ENCODE assay signal across 8 cellular contexts in the genomic region with DNA sequence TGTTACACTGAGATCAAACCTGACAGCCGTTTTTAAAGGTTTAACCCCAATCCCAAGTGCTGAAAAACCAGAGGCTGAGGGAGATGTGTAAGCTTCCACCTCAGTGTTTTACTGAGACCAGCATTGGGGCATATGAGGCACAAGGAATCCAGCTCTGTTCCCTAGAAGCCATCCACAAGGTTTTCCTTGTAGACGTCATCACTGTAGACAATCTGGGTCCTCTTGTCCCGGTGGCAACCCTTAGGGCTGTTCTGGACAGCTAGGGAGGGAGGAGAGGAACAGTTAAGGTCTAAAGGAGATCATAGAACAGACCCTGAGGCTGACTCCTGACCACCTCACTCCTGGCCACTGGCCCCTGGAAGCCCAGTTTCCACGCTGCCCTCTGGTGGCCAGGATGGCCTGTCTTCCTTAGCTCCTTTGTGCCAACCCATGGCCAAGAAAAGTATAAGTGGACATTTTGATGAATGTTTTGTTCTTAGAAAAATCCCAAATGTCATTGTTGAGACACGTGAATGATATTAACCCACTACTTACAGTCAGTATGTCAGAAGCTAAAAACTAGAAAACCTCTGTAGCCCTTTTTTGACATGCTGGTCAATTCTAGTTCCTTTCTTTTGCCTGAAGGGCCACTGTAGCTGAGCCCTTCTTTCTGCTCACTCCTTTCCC. TPM values are rescaled to one million over a fixed set of nuclear protein-coding genes. Genes with fewer than 3 reads are reported as not detected.
DNase-seq lines count a peak whose midpoint lies in the region; ATAC-seq and TF ChIP-seq lines count a peak whose summit lies in the region.

No MANE protein-coding gene starts in this region.

- peak; percentile 75 for DNase-seq in activated effector memory CD4-positive, alpha-beta T cell treated with anti-CD3 and anti-CD28 coated beads, Interleukin-2, amount 50 U/mL, for 16 hours
- DNase-seq in activated effector memory CD4-positive, alpha-beta T cell treated with Interleukin-2 at 50 U/mL for 16 hours: no peak
- DNase-seq in NCI-H2227 treated with DMSO at 0.1 percent for 48 hours (lab: John Stamatoyannopoulos, UW): peak; percentile 26
- peak in 1 of 2 donors; percentile 48 for DNase-seq in activated naive CD4-positive, alpha-beta T cell treated with anti-CD3 and anti-CD28 coated beads, Interleukin-2, amount 50 U/mL, for 72 hours (ENCODE audit: low spot score in 2 of 2)
- peak in 4 of 5 donors; percentile 49 to 73 (median 61) for DNase-seq in heart left ventricle
- DNase-seq in pulmonary artery endothelial cell (ENCODE audit: low read depth, low spot score): peak; percentile 13
- no peak for DNase-seq in T-helper 9 cell

- intact Hi-C loops in heart left ventricle (cut with DNase I): loop anchor here (1.0 to 10.0 kb wide), 8 partner anchors 47 to 407 kb away; partner anchors contain the start of genes LY6G5C (in 9 of the 10), ZBTB12 (in 5 of the 10), ATP6V1G2 (in 3 of the 10) and DDX39B (in 3 of the 10)

- no peak overlapping the region for H3K4me3 ChIP-seq in heart left ventricle

- peak; percentile 55 to 79 (median 70) for TF ChIP-seq CTCF in heart left ventricle (IDR thresholded peaks at IDR 0.05)

- H3K27ac ChIP-seq in heart left ventricle: peak overlapping the region in 2 of 12 donors; percentile 19 to 21

- peaks cover 0 to 3% (median 0%) of the 10 kb centered on the region in 12 donors for H3K4me1 ChIP-seq in heart left ventricle

- H3K9me3 Mint-ChIP-seq in activated naive CD4-positive, alpha-beta T cell treated with anti-CD3 and anti-CD28 coated beads, Interleukin-2, amount 50 U/mL, for 72 hours: no peaks in the 10 kb centered on the region

- WGBS in heart left ventricle, 4 donors: 50 to 67% (median 58%) methylated on average over 5 of the region's 5 CpGs

- TF ChIP-seq POLR2A in heart left ventricle (IDR thresholded peaks at IDR 0.05): no peak

- ATAC-seq in activated naive CD4-positive, alpha-beta T cell treated with anti-CD3 and anti-CD28 coated beads, Interleukin-2, amount 50 U/mL, for 72 hours: peak; percentile 75 to 82
- peak in 3 of 4 donors; percentile 40 to 68 (median 66) for ATAC-seq in heart left ventricle
- no peak for ATAC-seq in HG03460 (IDR thresholded peaks at IDR 0.05; ENCODE audit: unreplicated experiment)

- no peaks in the 10 kb centered on the region for H3K9me3 ChIP-seq in heart left ventricle

- H3K36me3 Mint-ChIP-seq in activated naive CD4-positive, alpha-beta T cell treated with anti-CD3 and anti-CD28 coated beads, Interleukin-2, amount 50 U/mL, for 72 hours: peaks cover 4 to 16% of the 10 kb centered on the region in 2 donors

- H3K36me3 ChIP-seq in heart left ventricle: peaks cover 0 to 70% (median 60%) of the 10 kb centered on the region in 9 donors

- H3K27ac Mint-ChIP-seq in activated naive CD4-positive, alpha-beta T cell treated with anti-CD3 and anti-CD28 coated beads, Interleukin-2, amount 50 U/mL, for 72 hours: peak overlapping the region in 1 of 2 donors; percentile 34

- H3K27me3 ChIP-seq in heart left ventricle: no peaks in the 10 kb centered on the region

RNA-seq across cellular contexts. Expression of gene CFB, which starts 6.4 kb away (rescaled TPM):
- 1 to 10 TPM; 1.9 to 3.6 TPM for total RNA-seq in activated naive CD4-positive, alpha-beta T cell treated with anti-CD3 and anti-CD28 coated beads, Interleukin-2, amount 50 U/mL, for 72 hours
- 100 to 1,000 TPM in 1 of 9 donors, 10 to 100 TPM in 1, 1 to 10 TPM in 7; 3.0 to 151 (median 5.3) TPM for total RNA-seq in heart left ventricle
- polyA plus RNA-seq in heart left ventricle: 1 to 10 TPM; 3.7 to 5.4 TPM
- total RNA-seq in pulmonary artery endothelial cell: 3.4 and 4.0 TPM in 2 replicates

RNA-seq across cellular contexts. Expression of gene NELFE, which starts 6.5 kb away (rescaled TPM):
- 10 to 100 TPM; 69.7 to 70.9 TPM for total RNA-seq in activated naive CD4-positive, alpha-beta T cell treated with anti-CD3 and anti-CD28 coated beads, Interleukin-2, amount 50 U/mL, for 72 hours
- total RNA-seq in heart left ventricle: 10 to 100 TPM; 37.2 to 82.0 (median 46.4) TPM
- 10 to 100 TPM; 35.4 to 82.0 TPM for polyA plus RNA-seq in heart left ventricle
- 110 and 121 TPM in 2 replicates for total RNA-seq in pulmonary artery endothelial cell

RNA-seq across cellular contexts. Expression of gene SKIC2, which starts 6.7 kb away (rescaled TPM):
- total RNA-seq in activated naive CD4-positive, alpha-beta T cell treated with anti-CD3 and anti-CD28 coated beads, Interleukin-2, amount 50 U/mL, for 72 hours: 100 to 1,000 TPM in 1 of 2 donors, 10 to 100 TPM in 1; 91.8 to 115 TPM
- 10 to 100 TPM; 24.5 to 51.8 (median 36.4) TPM for total RNA-seq in heart left ventricle
- polyA plus RNA-seq in heart left ventricle: 10 to 100 TPM; 29.3 to 35.1 TPM
- 42.9 and 49.6 TPM in 2 replicates for total RNA-seq in pulmonary artery endothelial cell

RNA-seq across cellular contexts. Expression of gene DXO, which starts 19.7 kb away (rescaled TPM):
- total RNA-seq in activated naive CD4-positive, alpha-beta T cell treated with anti-CD3 and anti-CD28 coated beads, Interleukin-2, amount 50 U/mL, for 72 hours: 10 to 100 TPM; 16.2 to 18.5 TPM
- total RNA-seq in heart left ventricle (10 to 100 TPM in 8 of 9 donors, 1 to 10 TPM in 1; 9.4 to 17.8 (median 12.8) TPM), pulmonary artery endothelial cell (10.1 and 11.6 TPM in 2 replicates)
- 10 to 100 TPM; 11.3 to 14.3 TPM for polyA plus RNA-seq in heart left ventricle

RNA-seq across cellular contexts. Expression of gene C2, which starts 24.8 kb away (rescaled TPM):
- 1 to 10 TPM in 1 of 2 donors, under 1 TPM in 1; 0.53 to 5.2 TPM for total RNA-seq in activated naive CD4-positive, alpha-beta T cell treated with anti-CD3 and anti-CD28 coated beads, Interleukin-2, amount 50 U/mL, for 72 hours
- total RNA-seq in heart left ventricle (100 to 1,000 TPM in 1 of 9 donors, 10 to 100 TPM in 1, 1 to 10 TPM in 6, under 1 TPM in 1; 0.69 to 103 (median 5.3) TPM), pulmonary artery endothelial cell (not detected in 2 replicates)
- 1 to 10 TPM; 1.0 to 1.3 TPM for polyA plus RNA-seq in heart left ventricle

Comparison
In these comparisons a context has a peak if more than half of its experiments do, and no peak if none do; other contexts are left out.
1. DNase-seq: peak in activated effector memory CD4-positive, alpha-beta T cell treated with anti-CD3 and anti-CD28 coated beads, Interleukin-2, amount 50 U/mL, for 16 hours (single experiment), NCI-H2227 treated with DMSO at 0.1 percent for 48 hours (single experiment), heart left ventricle (4 of 5) and pulmonary artery endothelial cell (single experiment); none in activated effector memory CD4-positive, alpha-beta T cell treated with Interleukin-2 at 50 U/mL for 16 hours (single experiment) and T-helper 9 cell (single experiment).